8 cellular contexts compared by ENCODE assay signal in the genomic region with DNA sequence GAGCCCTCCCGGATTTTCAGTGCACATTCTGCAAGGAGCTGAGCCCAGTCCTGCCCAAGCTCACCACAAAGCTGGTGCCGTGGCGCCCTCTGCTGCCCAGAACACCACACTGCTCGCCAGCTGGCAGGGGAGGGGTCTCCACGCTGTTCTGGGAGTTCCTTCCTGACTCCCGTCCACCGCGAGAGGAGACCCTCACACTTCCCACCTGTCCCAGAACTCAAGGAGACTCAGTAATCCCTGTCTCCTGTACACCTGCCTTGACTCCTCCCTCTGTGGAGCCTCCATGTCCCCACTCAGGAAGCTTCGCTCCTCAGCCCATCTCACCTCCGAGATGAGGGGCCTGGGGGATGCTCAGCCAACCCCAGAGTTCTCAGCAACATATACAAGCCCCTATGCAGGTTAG. TPM values are rescaled to one million over a fixed set of nuclear protein-coding genes. Genes with fewer than 3 reads are reported as not detected.
DNase-seq lines count a peak whose midpoint lies in the region; ATAC-seq, FAIRE-seq and TF ChIP-seq lines count a peak whose summit lies in the region.

No MANE protein-coding gene starts in this region.

- intact Hi-C loops in posterior cingulate gyrus (cut with DNase I): loop anchor here (2.0 to 5.0 kb wide), 2 partner anchors 326 to 390 kb away; partner anchors contain the start of gene SLC29A3

- CTCF ChIA-PET in RWPE1 (lab: Yijun Ruan, JAX): interaction anchor here (0.5 to 4.9 kb wide), 22 partner anchors 10 to 397 kb away, joined by 3 to 23 read pairs (median 4); partner anchors contain the start of genes CDH23, SLC29A3 and VSIR

- H3K4me3 Mint-ChIP-seq in glutamatergic neuron (ENCODE audit: unreplicated experiment): no peak overlapping the region

- no peak for TF ChIP-seq POLR2A in GM12892 (IDR thresholded peaks at IDR 0.05; ENCODE audit: low read depth, low read length)

- POLR2A ChIA-PET in RWPE1 (lab: Yijun Ruan, JAX; ENCODE audit: low non-redundant PET): no interaction called here

- no peak overlapping the region for H3K27ac Mint-ChIP-seq in glutamatergic neuron (ENCODE audit: unreplicated experiment)

- peak; percentile 12 for DNase-seq in A172 (ENCODE audit: low spot score)
- DNase-seq in GM12892 (ENCODE audit: insufficient read length): peak; percentile 68
- peak; percentile 37 for DNase-seq in RWPE1 (ENCODE audit: low spot score)
- peak; percentile 73 for DNase-seq in activated naive CD4-positive, alpha-beta T cell treated with Interleukin-2 at 50 U/mL for 16 hours
- DNase-seq in glutamatergic neuron: peak; percentile 93
- peak; percentile 37 to 95 (median 74) for DNase-seq in posterior cingulate gyrus
- DNase-seq in NCI-H446 treated with DMSO at 0.1 percent for 48 hours (lab: John Stamatoyannopoulos, UW): no peak

- H3K4me1 Mint-ChIP-seq in glutamatergic neuron (ENCODE audit: low read depth, unreplicated experiment): peaks cover 6% of the 10 kb centered on the region

- no peaks in the 10 kb centered on the region for H3K36me3 Mint-ChIP-seq in glutamatergic neuron (ENCODE audit: unreplicated experiment)

- TF ChIP-seq CTCF in RWPE1 (conservative IDR thresholded peaks at IDR 0.05; ENCODE audit: low read depth) (peak; percentile 63), glutamatergic neuron (IDR thresholded peaks at IDR 0.05; ENCODE audit: partially characterized antibody, unreplicated experiment) (peak; percentile 92)

- peak; percentile 90 for FAIRE-seq in GM12892 (lab: Jason Lieb, UNC)

- ATAC-seq in GM21423 (IDR thresholded peaks at IDR 0.05; ENCODE audit: unreplicated experiment): no peak

- no peak overlapping the region for H3K27ac ChIP-seq in RWPE1

- no peaks in the 10 kb centered on the region for H3K9me3 Mint-ChIP-seq in glutamatergic neuron (ENCODE audit: unreplicated experiment)

- H3K27me3 Mint-ChIP-seq in glutamatergic neuron (ENCODE audit: unreplicated experiment): peaks cover 13% of the 10 kb centered on the region

RNA-seq across cellular contexts. Expression of gene C10orf105, which starts 11.3 kb away (rescaled TPM):
- not detected in 2 replicates for total RNA-seq in A172 (2014; rRNA removed; shearing (Covaris generic))
- polyA plus RNA-seq in GM12892 (2012; ENCODE audit: missing spikeins): 0.11 TPM
- total RNA-seq in glutamatergic neuron (ENCODE audit: unreplicated experiment): not detected
